ENCODE assay signal across 8 cellular contexts in genomic region chr11:72041364-72042058, GRCh38. TPM values are rescaled to one million over a fixed set of nuclear protein-coding genes. Genes with fewer than 3 reads are reported as not detected.
DNase-seq lines count a peak whose midpoint lies in the region; ATAC-seq and TF ChIP-seq lines count a peak whose summit lies in the region.

No MANE protein-coding gene starts in this region.

- H3K4me3 Mint-ChIP-seq in activated CD4-positive, alpha-beta T cell treated with anti-CD3 and anti-CD28 coated beads, Interleukin-2, amount 10 ng/mL, durations not matched to agents 7 days and 5 days: no peak overlapping the region

- TF ChIP-seq CTCF in liver (IDR thresholded peaks at IDR 0.05; ENCODE audit: low read depth, low read length, missing input control): no peak

- no peaks in the 10 kb centered on the region for H3K9me3 ChIP-seq in liver (ENCODE audit: control insufficient read depth in 4 of 4, low read length in 3 of 4)

- peaks cover 10 to 34% (median 24%) of the 10 kb centered on the region in 4 donors for H3K4me1 ChIP-seq in liver (ENCODE audit: control insufficient read depth in 4 of 4, insufficient read depth in 4 of 4, low read length in 3 of 4)

- no peak for ATAC-seq in GM21737 (IDR thresholded peaks at IDR 0.05; ENCODE audit: unreplicated experiment)

- H3K9me3 Mint-ChIP-seq in activated CD4-positive, alpha-beta T cell treated with anti-CD3 and anti-CD28 coated beads, Interleukin-2, amount 10 ng/mL, durations not matched to agents 7 days and 5 days: no peaks in the 10 kb centered on the region

- peak overlapping the region; percentile 53 to 64 for H3K9ac ChIP-seq in liver (ENCODE audit: low read depth in 1 of 2, low read length in 2 of 2)

- H3K36me3 Mint-ChIP-seq in activated CD4-positive, alpha-beta T cell treated with anti-CD3 and anti-CD28 coated beads, Interleukin-2, amount 10 ng/mL, durations not matched to agents 7 days and 5 days (ENCODE audit: low read depth): peaks cover 16% of the 10 kb centered on the region

- H3K27me3 ChIP-seq in liver (ENCODE audit: control insufficient read depth in 4 of 4, insufficient read depth in 4 of 4, low read length in 3 of 4): no peaks in the 10 kb centered on the region

- CTCF ChIA-PET in activated CD4-positive, alpha-beta T cell treated with anti-CD3 and anti-CD28 coated beads, Interleukin-2, amount 10 ng/mL, durations not matched to agents 7 days and 5 days (lab: Charles Lee): interaction anchor here (1.5 to 2.9 kb wide), 2 partner anchors 10 to 16 kb away, joined by 7 to 18 read pairs; no protein-coding TSS in a partner anchor

- no peak for TF ChIP-seq RAD21 in liver (IDR thresholded peaks at IDR 0.05)

- H3K27me3 Mint-ChIP-seq in activated CD4-positive, alpha-beta T cell treated with anti-CD3 and anti-CD28 coated beads, Interleukin-2, amount 10 ng/mL, durations not matched to agents 7 days and 5 days: no peaks in the 10 kb centered on the region

- DNase-seq in activated gamma-delta T cell treated with Interleukin-2 at 50 U/mL for 16 hours: peak; percentile 46
- no peak for DNase-seq in activated gamma-delta T cell (lab: John Stamatoyannopoulos, UW)
- peak; percentile 71 for DNase-seq in NCI-H2196 treated with DMSO at 0.1 percent for 48 hours (lab: John Stamatoyannopoulos, UW; ENCODE audit: unreplicated experiment)
- peak; percentile 34 for DNase-seq in activated CD4-positive, alpha-beta T cell treated with anti-CD3 and anti-CD28 coated beads, Interleukin-2, amount 10 ng/mL, durations not matched to agents 7 days and 5 days
- peak; percentile 28 for DNase-seq in effector CD4-positive, alpha-beta T cell
- DNase-seq in stimulated activated CD4-positive, alpha-beta T cell treated with anti-CD3 and anti-CD28 coated beads, Interleukin-4, amount 100 ng/mL, for 1 hour: peak; percentile 43

- peaks cover 34% of the 10 kb centered on the region for H3K4me1 Mint-ChIP-seq in activated CD4-positive, alpha-beta T cell treated with anti-CD3 and anti-CD28 coated beads, Interleukin-2, amount 10 ng/mL, durations not matched to agents 7 days and 5 days

- POLR2A ChIA-PET in activated CD4-positive, alpha-beta T cell treated with anti-CD3 and anti-CD28 coated beads, Interleukin-2, amount 10 ng/mL, durations not matched to agents 7 days and 5 days (lab: Charles Lee): no interaction called here

- peaks cover 0 to under 1% (median 0%) of the 10 kb centered on the region in 4 donors for H3K36me3 ChIP-seq in liver (ENCODE audit: control insufficient read depth in 4 of 4, insufficient read depth in 3 of 4, low read depth in 1 of 4, low read length in 3 of 4)

- peak overlapping the region; percentile 90 to 95 for H3K27ac ChIP-seq in liver (ENCODE audit: low read depth in 1 of 2, low read length in 2 of 2)

- peak overlapping the region; percentile 56 to 87 (median 62) for H3K4me3 ChIP-seq in liver (ENCODE audit: low read depth in 1 of 3, low read length in 3 of 3)

- 2% methylated on average over 22 of the region's 22 CpGs for WGBS in liver

- no peak overlapping the region for H3K27ac Mint-ChIP-seq in activated CD4-positive, alpha-beta T cell treated with anti-CD3 and anti-CD28 coated beads, Interleukin-2, amount 10 ng/mL, durations not matched to agents 7 days and 5 days

TF ChIP-seq in liver, 16 proteins besides CTCF, POLR2A, EP300 and RAD21:
- TF ChIP-seq YY1 (IDR thresholded peaks at IDR 0.05) (peak; percentile 92), MAX (IDR thresholded peaks at IDR 0.05) (no peak), SP1 (IDR thresholded peaks at IDR 0.05) (peak; percentile 30), NR2F2 (IDR thresholded peaks at IDR 0.05) (peak; percentile 11)

RNA-seq across cellular contexts. Expression of gene NUMA1, which starts 38.8 kb away (rescaled TPM):
- total RNA-seq in activated CD4-positive, alpha-beta T cell treated with anti-CD3 and anti-CD28 coated beads, Interleukin-2, amount 10 ng/mL, durations not matched to agents 7 days and 5 days: 100 to 1,000 TPM; 217 to 227 TPM
- 10 to 100 TPM; 55.1 to 93.2 TPM for total RNA-seq in liver
- 10 to 100 TPM; 19.5 to 29.2 TPM for polyA plus RNA-seq in liver

RNA-seq across cellular contexts. Expression of gene LRRC51, which starts 39.1 kb away (rescaled TPM):
- total RNA-seq in activated CD4-positive, alpha-beta T cell treated with anti-CD3 and anti-CD28 coated beads, Interleukin-2, amount 10 ng/mL, durations not matched to agents 7 days and 5 days: 1 to 10 TPM; 9.3 to 9.5 TPM
- total RNA-seq in liver: 1 to 10 TPM; 1.9 to 3.4 TPM
- 1 to 10 TPM; 2.9 to 3.7 TPM for polyA plus RNA-seq in liver

RNA-seq across cellular contexts. Expression of gene IL18BP, which starts 42.8 kb away (rescaled TPM):
- total RNA-seq in activated CD4-positive, alpha-beta T cell treated with anti-CD3 and anti-CD28 coated beads, Interleukin-2, amount 10 ng/mL, durations not matched to agents 7 days and 5 days: 10 to 100 TPM; 15.3 to 16.5 TPM
- 1 to 10 TPM; 2.4 to 5.9 TPM for total RNA-seq in liver
- polyA plus RNA-seq in liver: 1 to 10 TPM; 2.6 to 6.3 TPM
